ENCODE assay signal across 8 cellular contexts in genomic region chr7:30348083-30348560, GRCh38.
DNase-seq lines count a peak whose midpoint lies in the region; ATAC-seq and TF ChIP-seq lines count a peak whose summit lies in the region.

No MANE protein-coding gene starts in this region.

- 48% methylated on average over 2 of the region's 2 CpGs for WGBS in right lobe of liver (ENCODE audit: insufficient coverage, low coverage, low lambda C conversion rate, missing lambda C conversion rate)

- peaks cover 67% of the 10 kb centered on the region for H3K4me1 Mint-ChIP-seq in activated naive CD8-positive, alpha-beta T cell treated with anti-CD3 and anti-CD28 coated beads, Interleukin-2, amount 50 U/mL, for 24 hours

- peaks cover 0 to 6% (median 0%) of the 10 kb centered on the region in 4 donors for H3K4me1 ChIP-seq in right lobe of liver
- peaks cover 0 to 55% (median 19%) of the 10 kb centered on the region in 4 donors for H3K4me1 ChIP-seq in tibial artery

- peak overlapping the region; percentile 87 for H3K27ac Mint-ChIP-seq in activated naive CD8-positive, alpha-beta T cell treated with anti-CD3 and anti-CD28 coated beads, Interleukin-2, amount 50 U/mL, for 24 hours

- peak overlapping the region; percentile 72 for H3K4me3 Mint-ChIP-seq in activated naive CD8-positive, alpha-beta T cell treated with anti-CD3 and anti-CD28 coated beads, Interleukin-2, amount 50 U/mL, for 24 hours

- no peaks in the 10 kb centered on the region for H3K27me3 Mint-ChIP-seq in activated naive CD8-positive, alpha-beta T cell treated with anti-CD3 and anti-CD28 coated beads, Interleukin-2, amount 50 U/mL, for 24 hours

- H3K36me3 ChIP-seq in right lobe of liver (no peaks in the 10 kb centered on the region), tibial artery (no peaks in the 10 kb centered on the region)

- no peaks in the 10 kb centered on the region for H3K9me3 ChIP-seq in right lobe of liver
- H3K9me3 ChIP-seq in tibial artery, result no peaks in the 10 kb centered on the region

- no peak for TF ChIP-seq CTCF in right lobe of liver (IDR thresholded peaks at IDR 0.05)
- TF ChIP-seq CTCF in tibial artery (IDR thresholded peaks at IDR 0.05), result no peak

- DNase-seq in AG08396 (ENCODE audit: low spot score), result peak; percentile 56
- DNase-seq in RPMI8226, result peak; percentile 88
- DNase-seq in activated naive CD8-positive, alpha-beta T cell treated with anti-CD3 and anti-CD28 coated beads, Interleukin-2, amount 50 U/mL, for 24 hours, result peak; percentile 17
- DNase-seq in right lobe of liver, result no peak
- DNase-seq in tibial artery, result no peak
- no peak for DNase-seq in NCI-H524 treated with DMSO at 0.1 percent for 48 hours (lab: John Stamatoyannopoulos, UW)

- ATAC-seq in GM18873 (IDR thresholded peaks at IDR 0.05; ENCODE audit: low FRiP score, unreplicated experiment) (peak; percentile 67), HG03097 (IDR thresholded peaks at IDR 0.05; ENCODE audit: low FRiP score, unreplicated experiment) (peak; percentile 71), right lobe of liver (peak; percentile 52 to 72 (median 65))
- peak; percentile 93 for ATAC-seq in activated naive CD8-positive, alpha-beta T cell treated with anti-CD3 and anti-CD28 coated beads, Interleukin-2, amount 50 U/mL, for 24 hours

- H3K36me3 Mint-ChIP-seq in activated naive CD8-positive, alpha-beta T cell treated with anti-CD3 and anti-CD28 coated beads, Interleukin-2, amount 50 U/mL, for 24 hours (ENCODE audit: low read depth), result no peaks in the 10 kb centered on the region

- H3K27ac ChIP-seq in right lobe of liver (peak overlapping the region in 1 of 3 donors; percentile 7), tibial artery (peak overlapping the region; percentile 20 to 50)

- H3K4me3 ChIP-seq in right lobe of liver (no peak overlapping the region), tibial artery (no peak overlapping the region)

- intact Hi-C loops in right lobe of liver (cut with DNase I), result no loop called here
- intact Hi-C loops in tibial artery (cut with DNase I; ENCODE audit: low total_unique reads), result no loop called here

- no peak for TF ChIP-seq POLR2A in right lobe of liver (IDR thresholded peaks at IDR 0.05)

- H3K9me3 Mint-ChIP-seq in activated naive CD8-positive, alpha-beta T cell treated with anti-CD3 and anti-CD28 coated beads, Interleukin-2, amount 50 U/mL, for 24 hours, result no peaks in the 10 kb centered on the region

- H3K27me3 ChIP-seq in right lobe of liver, result no peaks in the 10 kb centered on the region
- H3K27me3 ChIP-seq in tibial artery, result no peaks in the 10 kb centered on the region

Comparison
In these comparisons a context has a peak if more than half of its experiments do, and no peak if none do; other contexts are left out.
1. DNase-seq: peak in AG08396 (single experiment), RPMI8226 (single experiment) and activated naive CD8-positive, alpha-beta T cell treated with anti-CD3 and anti-CD28 coated beads, Interleukin-2, amount 50 U/mL, for 24 hours (single experiment); none in right lobe of liver (0 of 3), tibial artery (0 of 2) and NCI-H524 treated with DMSO at 0.1 percent for 48 hours (single experiment).
2. Peak in every context shown above with its lines, with median percentiles within 50 percentile points of each other: ATAC-seq.